Comparison of ENCODE assay signal across 6 cellular contexts in the genomic region with DNA sequence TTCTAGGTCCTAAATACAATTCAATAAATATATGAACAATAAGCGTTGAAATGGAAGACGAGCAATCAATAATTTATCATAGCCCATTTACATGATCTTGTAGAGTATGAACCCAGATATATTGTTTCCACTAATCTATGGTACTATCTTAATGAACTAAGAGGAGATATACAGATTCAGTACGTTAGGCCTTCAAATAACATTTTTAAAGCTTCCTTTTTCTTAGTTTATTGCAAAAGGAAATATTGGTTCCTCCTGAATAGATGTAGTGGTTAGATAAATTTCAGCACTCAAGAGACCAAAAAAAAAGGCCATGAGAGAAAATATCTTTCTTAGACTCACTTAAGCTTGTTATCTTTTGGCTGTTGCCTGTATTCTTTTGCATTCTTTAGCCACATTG.
"Had no signal": no experiment of that assay in that cellular context is flagged by ENCODE, and none has a peak within 500 bp of the region (broad histone marks: within the 10 kb centered on the region; RNA-seq: fewer than 3 reads in every experiment).

No MANE protein-coding gene starts in this region.

- H3K9ac ChIP-seq: GM23248 had no signal

- H3K9me3 Mint-ChIP-seq: HFFc6 had no signal

- DNase-seq: GOT3, H7, HFFc6 had no signal

- H3K27me3 Mint-ChIP-seq: IgD-negative memory B cell had no signal

- H3K27ac Mint-ChIP-seq: HFFc6, IgD-negative memory B cell had no signal

- H3K4me1 Mint-ChIP-seq: IgD-negative memory B cell had no signal

- H2AFZ ChIP-seq: GM23248 had no signal

- H3K36me3 Mint-ChIP-seq: IgD-negative memory B cell had no signal

- H3K36me3 ChIP-seq: HAP-1 had no signal

- H3K9me3 ChIP-seq: HAP-1 had no signal

- H3K4me3 Mint-ChIP-seq: HFFc6 had no signal

- H3K4me1 ChIP-seq: HAP-1 had no signal

- H3K4me3 ChIP-seq: GM23248, HAP-1 had no signal
